In the genomic region with DNA sequence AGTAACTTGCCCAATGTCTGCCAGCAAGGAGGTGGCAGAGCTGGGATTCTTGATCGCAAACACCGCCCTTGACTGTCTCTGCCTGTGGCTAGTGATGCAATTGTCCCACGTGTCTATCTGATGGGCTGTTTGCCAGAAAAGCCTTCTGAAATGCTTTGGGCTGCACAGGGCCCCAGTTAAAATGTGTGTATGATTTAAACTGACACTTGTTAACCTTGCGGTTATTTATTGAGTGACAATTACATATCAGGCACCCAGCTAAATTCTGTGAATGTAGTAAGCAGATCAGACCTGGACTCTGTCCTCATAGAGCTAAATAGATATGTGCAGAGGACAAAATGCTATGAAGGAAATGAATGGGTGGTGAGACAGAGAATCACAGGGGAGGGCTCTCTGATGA, we compare ENCODE assay signal across 1 cellular context.
TF ChIP-seq lines count a peak whose summit lies in the region.

No MANE protein-coding gene starts in this region.

TF ChIP-seq in GM23338, 12 proteins besides CTCF, POLR2A, EP300 and RAD21 (continued from another document):
- TF ChIP-seq, protein P1, sequence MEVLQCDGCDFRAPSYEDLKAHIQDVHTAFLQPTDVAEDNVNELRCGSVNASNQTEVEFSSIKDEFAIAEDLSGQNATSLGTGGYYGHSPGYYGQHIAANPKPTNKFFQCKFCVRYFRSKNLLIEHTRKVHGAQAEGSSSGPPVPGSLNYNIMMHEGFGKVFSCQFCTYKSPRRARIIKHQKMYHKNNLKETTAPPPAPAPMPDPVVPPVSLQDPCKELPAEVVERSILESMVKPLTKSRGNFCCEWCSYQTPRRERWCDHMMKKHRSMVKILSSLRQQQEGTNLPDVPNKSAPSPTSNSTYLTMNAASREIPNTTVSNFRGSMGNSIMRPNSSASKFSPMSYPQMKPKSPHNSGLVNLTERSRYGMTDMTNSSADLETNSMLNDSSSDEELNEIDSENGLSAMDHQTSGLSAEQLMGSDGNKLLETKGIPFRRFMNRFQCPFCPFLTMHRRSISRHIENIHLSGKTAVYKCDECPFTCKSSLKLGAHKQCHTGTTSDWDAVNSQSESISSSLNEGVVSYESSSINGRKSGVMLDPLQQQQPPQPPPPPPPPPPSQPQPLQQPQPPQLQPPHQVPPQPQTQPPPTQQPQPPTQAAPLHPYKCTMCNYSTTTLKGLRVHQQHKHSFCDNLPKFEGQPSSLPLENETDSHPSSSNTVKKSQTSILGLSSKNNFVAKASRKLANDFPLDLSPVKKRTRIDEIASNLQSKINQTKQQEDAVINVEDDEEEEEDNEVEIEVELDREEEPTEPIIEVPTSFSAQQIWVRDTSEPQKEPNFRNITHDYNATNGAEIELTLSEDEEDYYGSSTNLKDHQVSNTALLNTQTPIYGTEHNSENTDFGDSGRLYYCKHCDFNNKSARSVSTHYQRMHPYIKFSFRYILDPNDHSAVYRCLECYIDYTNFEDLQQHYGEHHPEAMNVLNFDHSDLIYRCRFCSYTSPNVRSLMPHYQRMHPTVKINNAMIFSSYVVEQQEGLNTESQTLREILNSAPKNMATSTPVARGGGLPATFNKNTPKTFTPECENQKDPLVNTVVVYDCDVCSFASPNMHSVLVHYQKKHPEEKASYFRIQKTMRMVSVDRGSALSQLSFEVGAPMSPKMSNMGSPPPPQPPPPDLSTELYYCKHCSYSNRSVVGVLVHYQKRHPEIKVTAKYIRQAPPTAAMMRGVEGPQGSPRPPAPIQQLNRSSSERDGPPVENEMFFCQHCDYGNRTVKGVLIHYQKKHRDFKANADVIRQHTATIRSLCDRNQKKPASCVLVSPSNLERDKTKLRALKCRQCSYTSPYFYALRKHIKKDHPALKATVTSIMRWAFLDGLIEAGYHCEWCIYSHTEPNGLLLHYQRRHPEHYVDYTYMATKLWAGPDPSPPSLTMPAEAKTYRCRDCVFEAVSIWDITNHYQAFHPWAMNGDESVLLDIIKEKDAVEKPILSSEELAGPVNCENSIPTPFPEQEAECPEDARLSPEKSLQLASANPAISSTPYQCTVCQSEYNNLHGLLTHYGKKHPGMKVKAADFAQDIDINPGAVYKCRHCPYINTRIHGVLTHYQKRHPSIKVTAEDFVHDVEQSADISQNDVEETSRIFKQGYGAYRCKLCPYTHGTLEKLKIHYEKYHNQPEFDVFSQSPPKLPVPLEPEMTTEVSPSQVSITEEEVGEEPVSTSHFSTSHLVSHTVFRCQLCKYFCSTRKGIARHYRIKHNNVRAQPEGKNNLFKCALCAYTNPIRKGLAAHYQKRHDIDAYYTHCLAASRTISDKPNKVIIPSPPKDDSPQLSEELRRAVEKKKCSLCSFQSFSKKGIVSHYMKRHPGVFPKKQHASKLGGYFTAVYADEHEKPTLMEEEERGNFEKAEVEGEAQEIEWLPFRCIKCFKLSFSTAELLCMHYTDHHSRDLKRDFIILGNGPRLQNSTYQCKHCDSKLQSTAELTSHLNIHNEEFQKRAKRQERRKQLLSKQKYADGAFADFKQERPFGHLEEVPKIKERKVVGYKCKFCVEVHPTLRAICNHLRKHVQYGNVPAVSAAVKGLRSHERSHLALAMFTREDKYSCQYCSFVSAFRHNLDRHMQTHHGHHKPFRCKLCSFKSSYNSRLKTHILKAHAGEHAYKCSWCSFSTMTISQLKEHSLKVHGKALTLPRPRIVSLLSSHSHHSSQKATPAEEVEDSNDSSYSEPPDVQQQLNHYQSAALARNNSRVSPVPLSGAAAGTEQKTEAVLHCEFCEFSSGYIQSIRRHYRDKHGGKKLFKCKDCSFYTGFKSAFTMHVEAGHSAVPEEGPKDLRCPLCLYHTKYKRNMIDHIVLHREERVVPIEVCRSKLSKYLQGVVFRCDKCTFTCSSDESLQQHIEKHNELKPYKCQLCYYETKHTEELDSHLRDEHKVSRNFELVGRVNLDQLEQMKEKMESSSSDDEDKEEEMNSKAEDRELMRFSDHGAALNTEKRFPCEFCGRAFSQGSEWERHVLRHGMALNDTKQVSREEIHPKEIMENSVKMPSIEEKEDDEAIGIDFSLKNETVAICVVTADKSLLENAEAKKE (CRISPR knock-in tag; IDR thresholded peaks at IDR 0.05), result no peak
- TF ChIP-seq NANOG (IDR thresholded peaks at IDR 0.05; ENCODE audit: borderline replicate concordance) (no peak), EZH2 (IDR thresholded peaks at IDR 0.05; ENCODE audit: low read depth, unreplicated experiment) (no peak), ZNF331 (CRISPR knock-in tag; IDR thresholded peaks at IDR 0.05; ENCODE audit: low read depth) (no peak), CREB1 (CRISPR knock-in tag; IDR thresholded peaks at IDR 0.05; ENCODE audit: low read depth) (no peak), STAT1 (IDR thresholded peaks at IDR 0.05; ENCODE audit: unreplicated experiment) (no peak), JUNB (IDR thresholded peaks at IDR 0.05; ENCODE audit: unreplicated experiment) (no peak), POLR2AphosphoS5 (IDR thresholded peaks at IDR 0.05; ENCODE audit: low read depth) (no peak), ZNF114 (CRISPR knock-in tag; IDR thresholded peaks at IDR 0.05) (no peak)
- TF ChIP-seq, protein P2, sequence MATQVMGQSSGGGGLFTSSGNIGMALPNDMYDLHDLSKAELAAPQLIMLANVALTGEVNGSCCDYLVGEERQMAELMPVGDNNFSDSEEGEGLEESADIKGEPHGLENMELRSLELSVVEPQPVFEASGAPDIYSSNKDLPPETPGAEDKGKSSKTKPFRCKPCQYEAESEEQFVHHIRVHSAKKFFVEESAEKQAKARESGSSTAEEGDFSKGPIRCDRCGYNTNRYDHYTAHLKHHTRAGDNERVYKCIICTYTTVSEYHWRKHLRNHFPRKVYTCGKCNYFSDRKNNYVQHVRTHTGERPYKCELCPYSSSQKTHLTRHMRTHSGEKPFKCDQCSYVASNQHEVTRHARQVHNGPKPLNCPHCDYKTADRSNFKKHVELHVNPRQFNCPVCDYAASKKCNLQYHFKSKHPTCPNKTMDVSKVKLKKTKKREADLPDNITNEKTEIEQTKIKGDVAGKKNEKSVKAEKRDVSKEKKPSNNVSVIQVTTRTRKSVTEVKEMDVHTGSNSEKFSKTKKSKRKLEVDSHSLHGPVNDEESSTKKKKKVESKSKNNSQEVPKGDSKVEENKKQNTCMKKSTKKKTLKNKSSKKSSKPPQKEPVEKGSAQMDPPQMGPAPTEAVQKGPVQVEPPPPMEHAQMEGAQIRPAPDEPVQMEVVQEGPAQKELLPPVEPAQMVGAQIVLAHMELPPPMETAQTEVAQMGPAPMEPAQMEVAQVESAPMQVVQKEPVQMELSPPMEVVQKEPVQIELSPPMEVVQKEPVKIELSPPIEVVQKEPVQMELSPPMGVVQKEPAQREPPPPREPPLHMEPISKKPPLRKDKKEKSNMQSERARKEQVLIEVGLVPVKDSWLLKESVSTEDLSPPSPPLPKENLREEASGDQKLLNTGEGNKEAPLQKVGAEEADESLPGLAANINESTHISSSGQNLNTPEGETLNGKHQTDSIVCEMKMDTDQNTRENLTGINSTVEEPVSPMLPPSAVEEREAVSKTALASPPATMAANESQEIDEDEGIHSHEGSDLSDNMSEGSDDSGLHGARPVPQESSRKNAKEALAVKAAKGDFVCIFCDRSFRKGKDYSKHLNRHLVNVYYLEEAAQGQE (IDR thresholded peaks at IDR 0.05; ENCODE audit: unreplicated experiment), result no peak
